In the genomic region with DNA sequence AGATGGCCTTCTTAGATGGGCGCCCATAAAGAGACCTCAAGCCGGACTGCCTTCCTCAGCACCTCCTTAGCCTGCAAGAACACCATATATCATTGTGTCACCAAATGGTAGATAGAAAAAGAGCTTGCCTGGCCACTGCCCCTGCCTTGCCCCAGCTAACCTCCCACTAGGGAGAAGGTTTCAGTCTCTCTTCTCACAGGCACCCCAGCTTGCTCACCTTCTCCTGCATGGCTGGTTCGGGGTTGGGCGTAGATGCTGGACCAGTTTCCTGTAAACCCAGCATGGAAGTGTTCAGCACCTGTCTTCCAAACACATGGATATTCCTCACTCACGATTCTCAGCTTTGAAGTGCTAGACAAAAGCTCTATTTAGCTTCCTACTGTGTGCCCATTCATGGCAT, we compare ENCODE assay signal across 26 cellular contexts. TPM values are rescaled to one million over a fixed set of nuclear protein-coding genes. Genes with fewer than 3 reads are reported as not detected.
A peak's percentile ranks its signal among the peaks of the same experiment; 100 is the strongest.
DNase-seq lines count a peak whose midpoint lies in the region; ATAC-seq and TF ChIP-seq lines count a peak whose summit lies in the region.
"Had no signal": no experiment of that assay in that cellular context is flagged by ENCODE, and none has a peak within 500 bp of the region (broad histone marks: within the 10 kb centered on the region; RNA-seq: fewer than 3 reads in every experiment).

No MANE protein-coding gene starts in this region.

- intact Hi-C loops in esophagus muscularis mucosa (cut with DNase I) (no loop called here), upper lobe of right lung (cut with DNase I) (no loop called here)

- peak overlapping the region; percentile 31 for H3K27ac Mint-ChIP-seq in activated T-helper 17 cell treated with anti-CD3 and anti-CD28 coated beads, Interleukin-2, amount 50 U/mL, for 72 hours
- no peak overlapping the region for H3K27ac Mint-ChIP-seq in osteocyte (ENCODE audit: unreplicated experiment)
- H3K27ac Mint-ChIP-seq: CD4-positive, alpha-beta memory T cell had no signal

- H3K9me3 Mint-ChIP-seq in activated T-helper 17 cell treated with anti-CD3 and anti-CD28 coated beads, Interleukin-2, amount 50 U/mL, for 72 hours: no peaks in the 10 kb centered on the region
- no peaks in the 10 kb centered on the region for H3K9me3 Mint-ChIP-seq in osteocyte (ENCODE audit: unreplicated experiment)
- H3K9me3 Mint-ChIP-seq: CD14-positive monocyte; CD4-positive, alpha-beta memory T cell; CD4-positive, CD25-positive, alpha-beta regulatory T cell; CD8-positive, alpha-beta memory T cell had no signal

- no peak for ATAC-seq in activated T-helper 17 cell treated with anti-CD3 and anti-CD28 coated beads, Interleukin-2, amount 50 U/mL, for 72 hours (replicated peaks)
- ATAC-seq in upper lobe of right lung (no peak), HG02852 (IDR thresholded peaks at IDR 0.05; ENCODE audit: unreplicated experiment) (no peak), HG02588 (IDR thresholded peaks at IDR 0.05; ENCODE audit: unreplicated experiment) (no peak)
- ATAC-seq: GM12878 had no signal

- no peak overlapping the region for H3K4me3 Mint-ChIP-seq in activated T-helper 17 cell treated with anti-CD3 and anti-CD28 coated beads, Interleukin-2, amount 50 U/mL, for 72 hours
- no peak overlapping the region for H3K4me3 Mint-ChIP-seq in osteocyte (ENCODE audit: unreplicated experiment)
- H3K4me3 Mint-ChIP-seq: CD14-positive monocyte; CD4-positive, alpha-beta memory T cell; CD4-positive, CD25-positive, alpha-beta regulatory T cell; CD8-positive, alpha-beta memory T cell had no signal

- WGBS in esophagus muscularis mucosa: 83% methylated on average over 5 of the region's 5 CpGs

- H3K4me3 ChIP-seq in esophagus muscularis mucosa (no peak overlapping the region), upper lobe of right lung (no peak overlapping the region)
- H3K4me3 ChIP-seq: BLaER1, GM12878 had no signal

- H3K4me1 Mint-ChIP-seq in activated T-helper 17 cell treated with anti-CD3 and anti-CD28 coated beads, Interleukin-2, amount 50 U/mL, for 72 hours: no peaks in the 10 kb centered on the region
- H3K4me1 Mint-ChIP-seq in osteocyte (ENCODE audit: unreplicated experiment): no peaks in the 10 kb centered on the region
- H3K4me1 Mint-ChIP-seq: CD4-positive, alpha-beta memory T cell; CD4-positive, CD25-positive, alpha-beta regulatory T cell; CD8-positive, alpha-beta memory T cell had no signal

- H3K4me1 ChIP-seq in esophagus muscularis mucosa: no peaks in the 10 kb centered on the region
- H3K4me1 ChIP-seq in upper lobe of right lung: no peaks in the 10 kb centered on the region
- H3K4me1 ChIP-seq: BE2C, BLaER1 had no signal

- no peak for TF ChIP-seq CTCF in esophagus muscularis mucosa (IDR thresholded peaks at IDR 0.05)
- TF ChIP-seq CTCF in osteocyte (IDR thresholded peaks at IDR 0.05): no peak
- TF ChIP-seq CTCF in upper lobe of right lung (IDR thresholded peaks at IDR 0.05): no peak

- H3K9me3 ChIP-seq in esophagus muscularis mucosa (no peaks in the 10 kb centered on the region), upper lobe of right lung (no peaks in the 10 kb centered on the region)
- H3K9me3 ChIP-seq: BE2C, BLaER1 had no signal

- DNase-seq in esophagus muscularis mucosa (ENCODE audit: extremely low spot score) (peak; percentile 74), osteocyte (ENCODE audit: extremely low spot score, unreplicated experiment) (peak; percentile 44), upper lobe of right lung (no peak)
- DNase-seq: 8988T; ACHN; BE2C; C1 segment of cervical spinal cord; CD4-positive, alpha-beta memory T cell; CD4-positive, CD25-positive, alpha-beta regulatory T cell; CD8-positive, alpha-beta memory T cell; COR-L47; DMS 273 treated with DMSO at 0.1 percent for 48 hours; DMS153; DMS53; DMS79; DND-41; EL; GDM1 had no signal

- H3K27me3 Mint-ChIP-seq in activated T-helper 17 cell treated with anti-CD3 and anti-CD28 coated beads, Interleukin-2, amount 50 U/mL, for 72 hours: no peaks in the 10 kb centered on the region
- H3K27me3 Mint-ChIP-seq in osteocyte (ENCODE audit: unreplicated experiment): no peaks in the 10 kb centered on the region
- H3K27me3 Mint-ChIP-seq: CD4-positive, alpha-beta memory T cell; CD4-positive, CD25-positive, alpha-beta regulatory T cell; CD8-positive, alpha-beta memory T cell had no signal

- H3K27ac ChIP-seq in esophagus muscularis mucosa (replicated peaks in 1 of 4) (no peak overlapping the region), upper lobe of right lung (no peak overlapping the region)
- H3K27ac ChIP-seq: BLaER1 had no signal

- no peak for TF ChIP-seq POLR2A in esophagus muscularis mucosa (IDR thresholded peaks at IDR 0.05; ENCODE audit: low read depth)

- no peak for TF ChIP-seq EP300 in esophagus muscularis mucosa (IDR thresholded peaks at IDR 0.05)

- H3K27me3 ChIP-seq in esophagus muscularis mucosa: no peaks in the 10 kb centered on the region
- H3K27me3 ChIP-seq in upper lobe of right lung: no peaks in the 10 kb centered on the region
- H3K27me3 ChIP-seq: BE2C, BLaER1 had no signal

- H3K36me3 ChIP-seq in esophagus muscularis mucosa (peaks cover 0 to 32% (median 16%) of the 10 kb centered on the region in 4 donors), upper lobe of right lung (no peaks in the 10 kb centered on the region)
- H3K36me3 ChIP-seq: BE2C had no signal

- no peaks in the 10 kb centered on the region for H3K36me3 Mint-ChIP-seq in activated T-helper 17 cell treated with anti-CD3 and anti-CD28 coated beads, Interleukin-2, amount 50 U/mL, for 72 hours (ENCODE audit: low read depth)
- peaks cover 29% of the 10 kb centered on the region for H3K36me3 Mint-ChIP-seq in osteocyte (ENCODE audit: unreplicated experiment)
- H3K36me3 Mint-ChIP-seq: CD14-positive monocyte had no signal

RNA-seq across cellular contexts. Expression of a gene that starts 3.3 kb away (rescaled TPM):
- total RNA-seq in activated T-helper 17 cell treated with anti-CD3 and anti-CD28 coated beads, Interleukin-2, amount 50 U/mL, for 72 hours: under 1 TPM; 0.11 to 0.15 TPM
- total RNA-seq in esophagus muscularis mucosa (under 1 TPM in 1 of 4 donors, not detected in 3; 0.23 TPM), osteocyte (0.30 and 0.47 TPM in 2 replicates), upper lobe of right lung (0.20 TPM)
- total RNA-seq: CD4-positive, alpha-beta memory T cell; CD4-positive, CD25-positive, alpha-beta regulatory T cell; CD8-positive, alpha-beta memory T cell; Daoy; G401; GM12878 had no signal

RNA-seq across cellular contexts. Expression of a gene that starts 13.2 kb away (rescaled TPM):
- total RNA-seq in activated T-helper 17 cell treated with anti-CD3 and anti-CD28 coated beads, Interleukin-2, amount 50 U/mL, for 72 hours: 1 to 10 TPM in 1 of 2 donors, under 1 TPM in 1; 0.99 to 1.5 TPM
- under 1 TPM in 2 of 4 donors, not detected in 2; 0.17 to 0.29 TPM for total RNA-seq in esophagus muscularis mucosa
- 0.99 and 1.2 TPM in 2 replicates for total RNA-seq in osteocyte
- total RNA-seq in upper lobe of right lung: 0.41 TPM
- total RNA-seq: G401 had no signal
